11 cellular contexts compared by ENCODE assay signal in the genomic region with DNA sequence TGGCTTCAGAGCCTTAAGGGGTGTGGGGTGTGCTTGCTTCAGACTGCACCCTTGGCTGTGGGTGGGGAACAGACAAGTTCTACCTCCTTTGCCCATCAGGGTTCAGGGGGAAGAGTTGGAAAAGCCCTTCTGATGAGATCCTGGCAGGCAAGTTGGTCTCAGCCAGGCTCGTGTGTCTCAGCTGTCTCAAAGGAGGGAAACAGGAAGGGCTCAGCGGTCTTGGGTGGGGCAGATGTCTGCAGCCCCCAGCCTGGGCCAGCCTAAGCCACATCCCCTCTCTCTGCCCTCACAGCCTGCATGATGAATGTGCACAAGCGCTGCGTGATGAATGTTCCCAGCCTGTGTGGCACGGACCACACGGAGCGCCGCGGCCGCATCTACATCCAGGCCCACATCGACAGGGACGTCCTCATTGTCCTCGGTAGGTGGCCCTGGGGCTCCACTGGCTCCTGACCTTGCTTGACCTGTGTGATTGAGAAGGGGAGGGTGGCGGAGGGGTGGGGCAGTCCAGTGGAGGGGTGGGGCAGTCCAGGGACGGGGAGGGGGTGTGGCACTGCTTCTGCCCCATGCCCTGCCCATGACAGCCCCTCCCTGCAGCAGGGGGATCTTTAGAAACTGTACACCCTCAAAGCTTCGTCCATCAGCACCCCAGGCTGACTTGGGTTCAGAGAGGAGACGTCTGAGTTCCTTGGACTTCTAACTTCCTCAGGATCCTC.
A peak's percentile ranks its signal among the peaks of the same experiment; 100 is the strongest.
DNase-seq lines count a peak whose midpoint lies in the region; TF ChIP-seq lines count a peak whose summit lies in the region.
"Had no signal": no experiment of that assay in that cellular context is flagged by ENCODE, and none has a peak within 500 bp of the region (broad histone marks: within the 10 kb centered on the region; RNA-seq: fewer than 3 reads in every experiment).

No MANE protein-coding gene starts in this region.

- in situ Hi-C loops in transverse colon (cut with MboI; ENCODE audit: low pct_ligation_motif_present in 1 of 4, low pct_unique_long_range_greater_than_20kb in 1 of 4, low sequenced_read_pairs in 3 of 4), result loop anchor here in 2 of 4 donors (10.0 to 25.0 kb wide), 2 partner anchors 98 to 300 kb away; no protein-coding TSS in a partner anchor

- POLR2A ChIA-PET in activated CD4-positive, alpha-beta memory T cell treated with anti-CD3 and anti-CD28 coated beads for 36 hours (lab: Charles Lee), result no interaction called here
- POLR2A ChIA-PET in OCI-LY7 (lab: Charles Lee), result interaction anchor here (0.6 to 1.0 kb wide), 2 partner anchors 230 to 232 kb away, joined by 3 to 4 read pairs; no protein-coding TSS in a partner anchor

- no peak for TF ChIP-seq POLR2A in transverse colon (IDR thresholded peaks at IDR 0.05)

- no peak for TF ChIP-seq EP300 in transverse colon (IDR thresholded peaks at IDR 0.05; ENCODE audit: low read depth)

- no peak overlapping the region for H3K4me2 ChIP-seq in OCI-LY7 (ENCODE audit: low read length)

- H3K4me3 Mint-ChIP-seq in activated CD4-positive, alpha-beta memory T cell treated with anti-CD3 and anti-CD28 coated beads for 36 hours, result no peak overlapping the region

- H4K20me1 ChIP-seq in OCI-LY7 (ENCODE audit: insufficient read depth, low read length), result no peaks in the 10 kb centered on the region

- H3K9me3 ChIP-seq in transverse colon (no peaks in the 10 kb centered on the region), OCI-LY7 (ENCODE audit: low read length) (no peaks in the 10 kb centered on the region)
- H3K9me3 ChIP-seq: adrenal gland had no signal

- H3K9me2 ChIP-seq in OCI-LY7 (ENCODE audit: insufficient read depth, low read length), result no peaks in the 10 kb centered on the region

- H3K27ac ChIP-seq in transverse colon, result no peak overlapping the region
- H3K27ac ChIP-seq in OCI-LY7 (ENCODE audit: low read depth, low read length, poor library complexity, severe bottlenecking), result no peak overlapping the region
- H3K27ac ChIP-seq: adrenal gland had no signal

- H3K4me1 Mint-ChIP-seq in activated CD4-positive, alpha-beta memory T cell treated with anti-CD3 and anti-CD28 coated beads for 36 hours (ENCODE audit: low read depth), result peaks cover 30% of the 10 kb centered on the region

- CTCF ChIA-PET in activated CD4-positive, alpha-beta memory T cell treated with anti-CD3 and anti-CD28 coated beads for 36 hours (lab: Charles Lee), result interaction anchor here (0.8 to 5.9 kb wide), 10 partner anchors 12 to 470 kb away, joined by 3 to 112 read pairs (median 7); no protein-coding TSS in a partner anchor
- CTCF ChIA-PET in OCI-LY7 (lab: Charles Lee; ENCODE audit: unreplicated experiment), result interaction anchor here (2.2 kb wide), 1 partner anchor 232 kb away, joined by 8 read pairs; no protein-coding TSS in a partner anchor

- H2AFZ ChIP-seq in OCI-LY7 (ENCODE audit: low read length), result no peak overlapping the region

- no peaks in the 10 kb centered on the region for H3K27me3 ChIP-seq in transverse colon

- WGBS in transverse colon (ENCODE audit: low coverage in 1 of 2), 2 donors, result 68% methylated on average over 17 of the region's 17 CpGs; no CpG with 5 or more reads in 1 of the 2 donors

- peak; percentile 6 for DNase-seq in activated naive CD4-positive, alpha-beta T cell treated with Interleukin-2 at 50 U/mL for 16 hours
- DNase-seq in activated naive CD4-positive, alpha-beta T cell (lab: John Stamatoyannopoulos, UW), result no peak
- peak; percentile 17 for DNase-seq in activated CD4-positive, alpha-beta memory T cell treated with anti-CD3 and anti-CD28 coated beads for 36 hours
- DNase-seq in effector CD4-positive, alpha-beta T cell, result peak; percentile 41
- DNase-seq in transverse colon (peak; percentile 15), NCI-H1105 (lab: John Stamatoyannopoulos, UW) (no peak), OCI-LY7 (ENCODE audit: low spot score) (no peak), LoVo (ENCODE audit: low spot score) (no peak)
- DNase-seq: NCI-H446 had no signal

- no peak overlapping the region for H3K27ac Mint-ChIP-seq in activated CD4-positive, alpha-beta memory T cell treated with anti-CD3 and anti-CD28 coated beads for 36 hours

- H3K36me3 ChIP-seq in transverse colon (no peaks in the 10 kb centered on the region), OCI-LY7 (ENCODE audit: insufficient read depth, low read length) (peaks cover 4% of the 10 kb centered on the region; the same call in 1 of the 2 replicates)
- H3K36me3 ChIP-seq: adrenal gland had no signal

- no TSS peak for BruUV-seq in OCI-LY7 (replicated peaks; lab: Mats Ljungman, UMichigan)

- H3K4me3 ChIP-seq in transverse colon (no peak overlapping the region), OCI-LY7 (ENCODE audit: low read depth, low read length, poor library complexity, severe bottlenecking) (no peak overlapping the region)
- H3K4me3 ChIP-seq: adrenal gland, skin epidermis had no signal

- no peaks in the 10 kb centered on the region for H3K79me2 ChIP-seq in OCI-LY7 (ENCODE audit: insufficient read depth, low read depth, low read length)

- H3K4me1 ChIP-seq in transverse colon (peaks cover 0 to 14% (median 0%) of the 10 kb centered on the region in 4 donors), OCI-LY7 (ENCODE audit: insufficient read depth, low read length, poor library complexity, severe bottlenecking) (no peaks in the 10 kb centered on the region)
- H3K4me1 ChIP-seq: adrenal gland had no signal

- no peaks in the 10 kb centered on the region for H3K9me3 Mint-ChIP-seq in activated CD4-positive, alpha-beta memory T cell treated with anti-CD3 and anti-CD28 coated beads for 36 hours

- no peaks in the 10 kb centered on the region for H3K27me3 Mint-ChIP-seq in activated CD4-positive, alpha-beta memory T cell treated with anti-CD3 and anti-CD28 coated beads for 36 hours

- H3K36me3 Mint-ChIP-seq in activated CD4-positive, alpha-beta memory T cell treated with anti-CD3 and anti-CD28 coated beads for 36 hours, result peaks cover 16% of the 10 kb centered on the region

- no peak for TF ChIP-seq CTCF in transverse colon (IDR thresholded peaks at IDR 0.05)
- no peak for TF ChIP-seq CTCF in OCI-LY7 (conservative IDR thresholded peaks at IDR 0.05; ENCODE audit: low read length)

- intact Hi-C loops in activated CD4-positive, alpha-beta memory T cell treated with anti-CD3 and anti-CD28 coated beads for 36 hours (cut with micrococcal nuclease), result no loop called here
- intact Hi-C loops in transverse colon (cut with DNase I; ENCODE audit: low total_unique reads) (loop anchor here (5.0 kb wide), 1 partner anchor 298 kb away; no protein-coding TSS in a partner anchor), OCI-LY7 (cut with micrococcal nuclease; ENCODE audit: unreplicated experiment) (loop anchor here (5.0 kb wide), 1 partner anchor 298 kb away; no protein-coding TSS in a partner anchor)

Comparison
In these comparisons a context has a peak if more than half of its experiments do, and no peak if none do; other contexts are left out.
1. DNase-seq: peak in activated naive CD4-positive, alpha-beta T cell treated with Interleukin-2 at 50 U/mL for 16 hours (single experiment), activated CD4-positive, alpha-beta memory T cell treated with anti-CD3 and anti-CD28 coated beads for 36 hours (single experiment), effector CD4-positive, alpha-beta T cell (single experiment) and transverse colon (single experiment); none in activated naive CD4-positive, alpha-beta T cell (0 of 4), NCI-H1105 (single experiment), OCI-LY7 (single experiment) and LoVo (single experiment).